In the genomic region with DNA sequence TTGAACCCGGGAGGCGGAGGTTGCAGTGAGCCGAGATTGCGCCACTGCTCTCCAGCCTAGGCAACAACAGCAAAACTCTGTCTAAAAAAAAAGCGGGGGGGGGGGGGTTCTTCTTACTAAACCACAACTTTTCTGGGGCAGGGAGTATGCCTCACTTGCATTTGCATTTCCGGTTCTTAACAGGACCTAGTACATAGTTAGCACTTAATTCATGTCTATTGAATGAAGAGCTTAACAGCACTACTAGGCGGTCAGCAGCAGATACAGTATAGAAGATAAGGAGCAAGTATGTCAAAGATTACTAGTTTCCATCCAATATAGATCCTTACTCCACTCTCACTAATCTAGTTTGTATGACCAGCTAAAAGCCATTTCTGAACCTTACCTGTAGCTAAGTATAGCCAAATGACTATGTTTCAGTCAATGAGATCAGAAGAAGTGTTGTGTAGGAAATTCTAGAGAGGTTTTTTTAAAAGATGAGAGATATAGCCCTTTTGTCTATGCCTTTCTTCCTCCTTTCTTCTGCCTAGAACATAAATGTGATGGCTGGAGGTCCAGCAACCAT, we compare ENCODE assay signal across 27 cellular contexts. TPM values are rescaled to one million over a fixed set of nuclear protein-coding genes. Genes with fewer than 3 reads are reported as not detected.
DNase-seq lines count a peak whose midpoint lies in the region; ATAC-seq and TF ChIP-seq lines count a peak whose summit lies in the region.
"Had no signal": no experiment of that assay in that cellular context is flagged by ENCODE, and none has a peak within 500 bp of the region (broad histone marks: within the 10 kb centered on the region; RNA-seq: fewer than 3 reads in every experiment).

No MANE protein-coding gene starts in this region.

- H3K27me3 ChIP-seq in CD4-positive, alpha-beta memory T cell (ENCODE audit: insufficient read depth, low read length): no peaks in the 10 kb centered on the region
- H3K27me3 ChIP-seq in KMS-11 (ENCODE audit: insufficient read depth, low read depth) (no peaks in the 10 kb centered on the region), GM23248 (replicated peaks; ENCODE audit: insufficient read depth) (no peaks in the 10 kb centered on the region)
- H3K27me3 ChIP-seq: brain microvascular endothelial cell, hepatocyte, ovary, right atrium auricular region, testis, vagina had no signal

- intact Hi-C loops in CD4-positive, alpha-beta memory T cell (cut with micrococcal nuclease): no loop called here
- intact Hi-C loops in OCI-LY7 (cut with micrococcal nuclease; ENCODE audit: unreplicated experiment): no loop called here

- no TSS peak for BruUV-seq in OCI-LY7 (replicated peaks; lab: Mats Ljungman, UMichigan)

- H4K20me1 ChIP-seq in KMS-11 (ENCODE audit: insufficient read depth): no peaks in the 10 kb centered on the region
- H4K20me1 ChIP-seq in OCI-LY7 (ENCODE audit: insufficient read depth, low read length): peaks cover under 1% of the 10 kb centered on the region; the same call in 1 of the 2 replicates
- H4K20me1 ChIP-seq in GM23248 (ENCODE audit: insufficient read depth): no peaks in the 10 kb centered on the region

- no peaks in the 10 kb centered on the region for H3K9me2 ChIP-seq in OCI-LY7 (ENCODE audit: insufficient read depth, low read length)
- no peaks in the 10 kb centered on the region for H3K9me2 ChIP-seq in GM23248 (ENCODE audit: insufficient read depth)

- no peak overlapping the region for H3K27ac ChIP-seq in CD4-positive, alpha-beta memory T cell (ENCODE audit: low read depth, low read length)
- H3K27ac ChIP-seq in KMS-11 (no peak overlapping the region), OCI-LY7 (ENCODE audit: low read depth, low read length, poor library complexity, severe bottlenecking) (peak overlapping the region; percentile 15), GM23248 (no peak overlapping the region)
- H3K27ac ChIP-seq: brain microvascular endothelial cell, ovary, right atrium auricular region, RWPE1, testis, vagina had no signal

- peaks cover 89% of the 10 kb centered on the region for H3K79me2 ChIP-seq in KMS-11 (ENCODE audit: insufficient read depth, low read depth)
- H3K79me2 ChIP-seq in OCI-LY7 (ENCODE audit: insufficient read depth, low read depth, low read length): peaks cover 61% of the 10 kb centered on the region
- peaks cover 97% of the 10 kb centered on the region for H3K79me2 ChIP-seq in GM23248 (ENCODE audit: insufficient read depth)

- peak overlapping the region in 2 of 8 donors; percentile 8 to 17 for H3K4me3 Mint-ChIP-seq in CD4-positive, alpha-beta memory T cell
- peak overlapping the region in 1 of 5 donors; percentile 3 for H3K4me3 Mint-ChIP-seq in immature natural killer cell
- H3K4me3 Mint-ChIP-seq: naive thymus-derived CD4-positive, alpha-beta T cell had no signal

- H3K4me3 ChIP-seq in CD4-positive, alpha-beta memory T cell (ENCODE audit: low read length in 2 of 2): no peak overlapping the region
- no peak overlapping the region for H3K4me3 ChIP-seq in KMS-11 (IDR thresholded peaks at IDR 0.05; ENCODE audit: insufficient read depth, low read depth, low read length)
- no peak overlapping the region for H3K4me3 ChIP-seq in OCI-LY7 (ENCODE audit: low read depth, low read length, poor library complexity, severe bottlenecking)
- no peak overlapping the region for H3K4me3 ChIP-seq in GM23248
- H3K4me3 ChIP-seq: hepatocyte, ovary, right atrium auricular region, testis, vagina had no signal

- peaks cover 4% of the 10 kb centered on the region for H3K36me3 ChIP-seq in CD4-positive, alpha-beta memory T cell (ENCODE audit: insufficient read depth, low read length)
- H3K36me3 ChIP-seq in KMS-11 (ENCODE audit: insufficient read depth) (no peaks in the 10 kb centered on the region), OCI-LY7 (ENCODE audit: insufficient read depth, low read length) (peaks cover 32% of the 10 kb centered on the region), GM23248 (ENCODE audit: low read depth) (peaks cover 4% of the 10 kb centered on the region; the same call in 1 of the 2 replicates)
- H3K36me3 ChIP-seq: ovary, right atrium auricular region, vagina had no signal

- DNase-seq in CD4-positive, alpha-beta memory T cell: peak in 2 of 5 donors; percentile 6 to 9
- DNase-seq in OCI-LY7 (ENCODE audit: low spot score): peak; percentile 25
- DNase-seq in immature natural killer cell: peak in 1 of 3 donors; percentile 19
- DNase-seq in GM23248: no peak
- DNase-seq in GM19240 (ENCODE audit: insufficient read length, low spot score): no peak
- DNase-seq in SK-N-DZ (ENCODE audit: low spot score): no peak
- DNase-seq: activated CD4-positive, CD25-positive, alpha-beta regulatory T cell treated with anti-CD3 and anti-CD28 coated beads, Interleukin-2, amount 50 U/mL, for 72 hours; activated naive CD4-positive, alpha-beta T cell; activated T-cell treated with anti-CD3 and anti-CD28 coated beads, Interleukin-2, amount 50 U/mL, for 1 hour; brain microvascular endothelial cell; effector CD4-positive, alpha-beta T cell; foreskin melanocyte; naive thymus-derived CD4-positive, alpha-beta T cell; NCI-H1436 treated with DMSO at 0.1 percent for 48 hours; NCI-H510A treated with DMSO at 0.1 percent for 48 hours; ovary; stimulated activated CD4-positive, alpha-beta T cell treated with anti-CD3 and anti-CD28 coated beads, Interleukin-4, amount 100 ng/mL, for 1 hour; stimulated activated naive CD4-positive, alpha-beta T cell treated with Interleukin-2 at 50 U/mL for 16 hours; T1000; testis had no signal

- no peaks in the 10 kb centered on the region for H3K27me3 Mint-ChIP-seq in CD4-positive, alpha-beta memory T cell
- peaks cover 0 to 2% (median 0%) of the 10 kb centered on the region in 3 donors for H3K27me3 Mint-ChIP-seq in immature natural killer cell (ENCODE audit: low read depth in 3 of 3)
- H3K27me3 Mint-ChIP-seq: IgD-negative memory B cell; naive thymus-derived CD4-positive, alpha-beta T cell had no signal

- ATAC-seq in GM19452 (IDR thresholded peaks at IDR 0.05; ENCODE audit: unreplicated experiment): no peak
- ATAC-seq: naive thymus-derived CD4-positive, alpha-beta T cell had no signal

- H3K4me1 ChIP-seq in CD4-positive, alpha-beta memory T cell (ENCODE audit: insufficient read depth, low read length): peaks cover 16% of the 10 kb centered on the region
- H3K4me1 ChIP-seq in KMS-11 (ENCODE audit: low read depth, poor library complexity, severe bottlenecking) (peaks cover 63% of the 10 kb centered on the region), OCI-LY7 (ENCODE audit: insufficient read depth, low read length, poor library complexity, severe bottlenecking) (peaks cover 14% of the 10 kb centered on the region), GM23248 (ENCODE audit: insufficient read depth) (peaks cover 12% of the 10 kb centered on the region; the same call in 1 of the 2 replicates)

- in situ Hi-C loops in GM23248 (cut with MboI): no loop called here

- H3K27ac Mint-ChIP-seq in CD4-positive, alpha-beta memory T cell: peak overlapping the region in 4 of 7 donors; percentile 21 to 89 (median 67)
- H3K27ac Mint-ChIP-seq in immature natural killer cell: peak overlapping the region; percentile 26 to 70 (median 32)

- H2AFZ ChIP-seq in KMS-11 (ENCODE audit: low read depth) (no peak overlapping the region), OCI-LY7 (ENCODE audit: low read length) (no peak overlapping the region), GM23248 (no peak overlapping the region)
- H2AFZ ChIP-seq: hepatocyte had no signal

- TF ChIP-seq CTCF in KMS-11 (conservative IDR thresholded peaks at IDR 0.05; ENCODE audit: low read depth, low read length): no peak
- TF ChIP-seq CTCF in OCI-LY7 (conservative IDR thresholded peaks at IDR 0.05; ENCODE audit: low read length): no peak

- H3K4me2 ChIP-seq in KMS-11 (peak overlapping the region; percentile 10; the same call in 1 of the 2 replicates), OCI-LY7 (ENCODE audit: low read length) (peak overlapping the region; percentile 37), GM23248 (ENCODE audit: unreplicated experiment) (no peak overlapping the region)
- H3K4me2 ChIP-seq: hepatocyte had no signal

- no peaks in the 10 kb centered on the region for H3K9me3 Mint-ChIP-seq in CD4-positive, alpha-beta memory T cell
- no peaks in the 10 kb centered on the region for H3K9me3 Mint-ChIP-seq in immature natural killer cell
- H3K9me3 Mint-ChIP-seq: IgD-negative memory B cell; naive thymus-derived CD4-positive, alpha-beta T cell had no signal

- POLR2A ChIA-PET in CD4-positive, alpha-beta memory T cell (lab: Charles Lee; ENCODE audit: partially characterized antibody): interaction anchor here (0.6 kb wide), 2 partner anchors 317 to 391 kb away, joined by 3 to 4 read pairs; partner anchors contain the start of gene TRAK2
- POLR2A ChIA-PET in OCI-LY7 (lab: Charles Lee): interaction anchor here (0.6 to 1.2 kb wide), 6 partner anchors 9 to 1453 kb away, joined by 3 to 5 read pairs (median 4); partner anchors contain the start of gene NDUFB3

- H3K36me3 Mint-ChIP-seq in CD4-positive, alpha-beta memory T cell: peaks cover 10 to 27% of the 10 kb centered on the region in 2 donors
- peaks cover 0 to 6% (median 0%) of the 10 kb centered on the region in 3 donors for H3K36me3 Mint-ChIP-seq in immature natural killer cell

- H3K9ac ChIP-seq in KMS-11 (no peak overlapping the region), GM23248 (no peak overlapping the region)

- H3F3A ChIP-seq in GM23248 (ENCODE audit: insufficient read depth): no peaks in the 10 kb centered on the region

- 88 to 94% methylated on average over 7 of the region's 7 CpGs for WGBS in GM23248 (ENCODE audit: low coverage in 1 of 2, low lambda C conversion rate in 2 of 2, missing lambda C conversion rate in 2 of 2), 2 experiments

- peaks cover 26 to 52% (median 40%) of the 10 kb centered on the region in 4 donors for H3K4me1 Mint-ChIP-seq in CD4-positive, alpha-beta memory T cell
- peaks cover 43 to 61% of the 10 kb centered on the region in 2 donors for H3K4me1 Mint-ChIP-seq in immature natural killer cell

- CTCF ChIA-PET in CD4-positive, alpha-beta memory T cell (lab: Charles Lee; ENCODE audit: partially characterized antibody): interaction anchor here (1.4 to 2.1 kb wide), 2 partner anchors 9 to 11 kb away, joined by 5 to 6 read pairs; partner anchors contain the start of genes HYCC2 and NDUFB3
- CTCF ChIA-PET in OCI-LY7 (lab: Charles Lee; ENCODE audit: unreplicated experiment): interaction anchor here (1.2 kb wide), 1 partner anchor 9 kb away, joined by 7 read pairs; no protein-coding TSS in a partner anchor

- H3K9me3 ChIP-seq in CD4-positive, alpha-beta memory T cell (ENCODE audit: control insufficient read depth in 1 of 2, low read length in 2 of 2): no peaks in the 10 kb centered on the region
- no peaks in the 10 kb centered on the region for H3K9me3 ChIP-seq in OCI-LY7 (ENCODE audit: low read length)
- H3K9me3 ChIP-seq in GM23248 (ENCODE audit: low read depth): no peaks in the 10 kb centered on the region
- H3K9me3 ChIP-seq: ovary, right atrium auricular region, testis, vagina had no signal

RNA-seq across cellular contexts. Expression of gene HYCC2, which starts 11.4 kb away (rescaled TPM):
- total RNA-seq in CD4-positive, alpha-beta memory T cell: 10 to 100 TPM; 33.1 to 36.4 TPM
- 10 to 100 TPM; 23.5 to 25.2 TPM for polyA plus RNA-seq in CD4-positive, alpha-beta memory T cell
- total RNA-seq in OCI-LY7 (2014; rRNA removed; shearing (Covaris generic)): 8.6 and 8.8 TPM in 2 replicates
- 22.0 and 27.5 TPM in 2 replicates for total RNA-seq in OCI-LY7 (2022)
- polyA plus RNA-seq in immature natural killer cell: 10 to 100 TPM; 12.9 to 31.4 (median 22.1) TPM
- total RNA-seq in GM23248 (2014; rRNA removed; shearing (Covaris generic)): 5.7 and 12.0 TPM in 2 replicates
- polyA plus RNA-seq in GM23248 (2016; fragmentation: Nextera tagmentation; extraction: Ambion mirVana): 6.5 and 7.0 TPM in 2 replicates
- polyA plus RNA-seq in SK-N-DZ (2014; cell fraction: cytosol; rRNA removed): 2.3 and 3.1 TPM in 2 replicates
- 4.9 and 6.1 TPM in 2 replicates for polyA plus RNA-seq in SK-N-DZ (2014; cell fraction: nucleus; rRNA removed)

RNA-seq across cellular contexts. Expression of gene NDUFB3, which starts 11.8 kb away (rescaled TPM):
- 10 to 100 TPM; 48.7 to 53.6 TPM for total RNA-seq in CD4-positive, alpha-beta memory T cell
- 100 to 1,000 TPM; 261 to 298 TPM for polyA plus RNA-seq in CD4-positive, alpha-beta memory T cell
- total RNA-seq in OCI-LY7 (2014; rRNA removed; shearing (Covaris generic)): 90.5 and 134 TPM in 2 replicates
- total RNA-seq in OCI-LY7 (2022): 107 and 115 TPM in 2 replicates
- polyA plus RNA-seq in immature natural killer cell (100 to 1,000 TPM; 211 to 234 (median 225) TPM), GM23248 (2016; fragmentation: Nextera tagmentation; extraction: Ambion mirVana) (253 and 262 TPM in 2 replicates)
- 31.0 and 51.3 TPM in 2 replicates for total RNA-seq in GM23248 (2014; rRNA removed; shearing (Covaris generic))
- 240 and 327 TPM in 2 replicates for polyA plus RNA-seq in SK-N-DZ (2014; cell fraction: cytosol; rRNA removed)
- 152 and 157 TPM in 2 replicates for polyA plus RNA-seq in SK-N-DZ (2014; cell fraction: nucleus; rRNA removed)

RNA-seq across cellular contexts. Expression of gene CFLAR, which starts 55.9 kb away (rescaled TPM):
- total RNA-seq in CD4-positive, alpha-beta memory T cell: 100 to 1,000 TPM; 222 to 235 TPM
- polyA plus RNA-seq in CD4-positive, alpha-beta memory T cell: 100 to 1,000 TPM; 127 to 155 TPM
- total RNA-seq in OCI-LY7 (2014; rRNA removed; shearing (Covaris generic)): 42.8 and 55.8 TPM in 2 replicates
- 82.5 and 91.9 TPM in 2 replicates for total RNA-seq in OCI-LY7 (2022)
- 100 to 1,000 TPM; 167 to 262 (median 242) TPM for polyA plus RNA-seq in immature natural killer cell
- total RNA-seq in GM23248 (2014; rRNA removed; shearing (Covaris generic)): 47.2 and 64.7 TPM in 2 replicates
- polyA plus RNA-seq in GM23248 (2016; fragmentation: Nextera tagmentation; extraction: Ambion mirVana): 43.6 and 46.1 TPM in 2 replicates
- 0.43 and 2.4 TPM in 2 replicates for polyA plus RNA-seq in SK-N-DZ (2014; cell fraction: cytosol; rRNA removed)
- 0.53 and 2.4 TPM in 2 replicates for polyA plus RNA-seq in SK-N-DZ (2014; cell fraction: nucleus; rRNA removed)
